Comparison of ENCODE assay signal across 19 cellular contexts in genomic region chr19:739998-740715, GRCh38. TPM values are rescaled to one million over a fixed set of nuclear protein-coding genes. Genes with fewer than 3 reads are reported as not detected.
"Had no signal": no experiment of that assay in that cellular context is flagged by ENCODE, and none has a peak within 500 bp of the region (broad histone marks: within the 10 kb centered on the region; RNA-seq: fewer than 3 reads in every experiment).

No MANE protein-coding gene starts in this region.

- H3K4me3 Mint-ChIP-seq: activated naive CD8-positive, alpha-beta T cell treated with anti-CD3 and anti-CD28 coated beads, Interleukin-2, amount 10 ng/mL, durations not matched to agents 7 days and 5 days; activated T-cell treated with anti-CD3 and anti-CD28 coated beads, Interleukin-2, amount 50 U/mL, for 72 hours; natural killer cell treated with Interleukin-12 subunit alpha and Interleukin-12 subunit beta and Interleukin-15 and Interleukin-18, amount 100 ng/mL, for 72 hours had no signal

- H3K4me1 ChIP-seq: tibial nerve had no signal

- H3K36me3 Mint-ChIP-seq: activated naive CD8-positive, alpha-beta T cell treated with anti-CD3 and anti-CD28 coated beads, Interleukin-2, amount 10 ng/mL, durations not matched to agents 7 days and 5 days; natural killer cell treated with Interleukin-12 subunit alpha and Interleukin-12 subunit beta and Interleukin-15 and Interleukin-18, amount 100 ng/mL, for 72 hours had no signal

- H3K27me3 ChIP-seq: dorsolateral prefrontal cortex, esophagus squamous epithelium, tibial nerve had no signal

- ATAC-seq: activated T-cell treated with anti-CD3 and anti-CD28 coated beads, Interleukin-2, amount 50 U/mL, for 72 hours; left cardiac atrium; natural killer cell treated with Interleukin-12 subunit alpha and Interleukin-12 subunit beta and Interleukin-15 and Interleukin-18, amount 100 ng/mL, for 72 hours had no signal

- H3K4me1 Mint-ChIP-seq: activated naive CD8-positive, alpha-beta T cell treated with anti-CD3 and anti-CD28 coated beads, Interleukin-2, amount 10 ng/mL, durations not matched to agents 7 days and 5 days had no signal

- H3K9me3 ChIP-seq: esophagus squamous epithelium had no signal

- H3K9me3 Mint-ChIP-seq: natural killer cell treated with Interleukin-12 subunit alpha and Interleukin-12 subunit beta and Interleukin-15 and Interleukin-18, amount 100 ng/mL, for 72 hours had no signal

- DNase-seq: activated CD4-positive, alpha-beta T cell treated with anti-CD3 and anti-CD28 coated beads for 1 hour; activated CD4-positive, alpha-beta T cell treated with anti-CD3 and anti-CD28 coated beads, Interleukin-2, amount 50 U/mL, for 48 hours; activated naive CD8-positive, alpha-beta T cell treated with anti-CD3 and anti-CD28 coated beads, Interleukin-2, amount 10 ng/mL, durations not matched to agents 7 days and 5 days; activated T-cell treated with anti-CD3 and anti-CD28 coated beads, Interleukin-2, amount 50 U/mL, for 72 hours; anterior cingulate cortex; esophagus squamous epithelium; foreskin fibroblast; glutamatergic neuron; left cardiac atrium; mammary epithelial cell; stimulated activated CD4-positive, alpha-beta T cell treated with anti-CD3 and anti-CD28 coated beads, Interleukin-4, amount 100 ng/mL, for 4 hours; T-helper 9 cell had no signal

- H3K27ac Mint-ChIP-seq: activated naive CD8-positive, alpha-beta T cell treated with anti-CD3 and anti-CD28 coated beads, Interleukin-2, amount 10 ng/mL, durations not matched to agents 7 days and 5 days; activated T-cell treated with anti-CD3 and anti-CD28 coated beads, Interleukin-2, amount 50 U/mL, for 72 hours; natural killer cell treated with Interleukin-12 subunit alpha and Interleukin-12 subunit beta and Interleukin-15 and Interleukin-18, amount 100 ng/mL, for 72 hours had no signal

- H3K4me3 ChIP-seq: dorsolateral prefrontal cortex, esophagus squamous epithelium, tibial nerve had no signal

- H3K27ac ChIP-seq: dorsolateral prefrontal cortex, esophagus squamous epithelium had no signal

RNA-seq across cellular contexts. Expression of gene MISP, which starts 10.8 kb away (rescaled TPM):
- total RNA-seq: activated naive CD8-positive, alpha-beta T cell treated with anti-CD3 and anti-CD28 coated beads, Interleukin-2, amount 10 ng/mL, durations not matched to agents 7 days and 5 days; activated T-cell treated with anti-CD3 and anti-CD28 coated beads, Interleukin-2, amount 50 U/mL, for 72 hours; natural killer cell treated with Interleukin-12 subunit alpha and Interleukin-12 subunit beta and Interleukin-15 and Interleukin-18, amount 100 ng/mL, for 72 hours; pulmonary artery endothelial cell had no signal

RNA-seq across cellular contexts. Expression of gene PALM, which starts 31.4 kb away (rescaled TPM):
- total RNA-seq: activated naive CD8-positive, alpha-beta T cell treated with anti-CD3 and anti-CD28 coated beads, Interleukin-2, amount 10 ng/mL, durations not matched to agents 7 days and 5 days; natural killer cell treated with Interleukin-12 subunit alpha and Interleukin-12 subunit beta and Interleukin-15 and Interleukin-18, amount 100 ng/mL, for 72 hours had no signal
- polyA plus RNA-seq: mammary epithelial cell had no signal

RNA-seq across cellular contexts. Expression of gene PRSS57, which starts 44.9 kb away (rescaled TPM):
- total RNA-seq: activated naive CD8-positive, alpha-beta T cell treated with anti-CD3 and anti-CD28 coated beads, Interleukin-2, amount 10 ng/mL, durations not matched to agents 7 days and 5 days; chondrocyte; esophagus squamous epithelium; left cardiac atrium; mammary epithelial cell; mucosa of gallbladder; osteoblast; tibial nerve had no signal
- polyA plus RNA-seq: mammary epithelial cell had no signal
